ENCODE assay signal across 34 cellular contexts in genomic region chr3:114824014-114824413, GRCh38.
"Had no signal": no experiment of that assay in that cellular context is flagged by ENCODE, and none has a peak within 500 bp of the region (broad histone marks: within the 10 kb centered on the region; RNA-seq: fewer than 3 reads in every experiment).

No MANE protein-coding gene starts in this region.

- DNase-seq: Karpas-422, Kasumi-1, MG63, MM.1S, MV-4-11, NCI-H1048, NCI-H1092, NCI-H1092 treated with DMSO at 0.1 percent for 48 hours, NCI-H1105, NCI-H1105 treated with DMSO at 0.1 percent for 48 hours, NCI-H1417, NCI-H1417 treated with DMSO at 0.1 percent for 48 hours, NCI-H1436, NCI-H1436 treated with DMSO at 0.1 percent for 48 hours, NCI-H146, NCI-H1694, NCI-H1694 treated with DMSO at 0.1 percent for 48 hours, NCI-H187, NCI-H187 treated with DMSO at 0.1 percent for 48 hours, NCI-H1930, NCI-H2029, NCI-H2029 treated with DMSO at 0.1 percent for 48 hours, NCI-H2081, NCI-H2081 treated with DMSO at 0.1 percent for 48 hours, NCI-H2107, NCI-H2171, NCI-H2171 treated with DMSO at 0.1 percent for 48 hours, NCI-H2227 treated with DMSO at 0.1 percent for 48 hours, NCI-H226, NCI-H345, NCI-H446, NCI-H446 treated with DMSO at 0.1 percent for 48 hours, NCI-H510A, NCI-H510A treated with DMSO at 0.1 percent for 48 hours had no signal

- H3K4me3 ChIP-seq: MG63 had no signal

- H3K9me3 ChIP-seq: MG63 had no signal

- H3K27me3 ChIP-seq: MG63 had no signal

- H3K36me3 ChIP-seq: MG63 had no signal
